ENCODE assay signal across 27 cellular contexts in the genomic region with DNA sequence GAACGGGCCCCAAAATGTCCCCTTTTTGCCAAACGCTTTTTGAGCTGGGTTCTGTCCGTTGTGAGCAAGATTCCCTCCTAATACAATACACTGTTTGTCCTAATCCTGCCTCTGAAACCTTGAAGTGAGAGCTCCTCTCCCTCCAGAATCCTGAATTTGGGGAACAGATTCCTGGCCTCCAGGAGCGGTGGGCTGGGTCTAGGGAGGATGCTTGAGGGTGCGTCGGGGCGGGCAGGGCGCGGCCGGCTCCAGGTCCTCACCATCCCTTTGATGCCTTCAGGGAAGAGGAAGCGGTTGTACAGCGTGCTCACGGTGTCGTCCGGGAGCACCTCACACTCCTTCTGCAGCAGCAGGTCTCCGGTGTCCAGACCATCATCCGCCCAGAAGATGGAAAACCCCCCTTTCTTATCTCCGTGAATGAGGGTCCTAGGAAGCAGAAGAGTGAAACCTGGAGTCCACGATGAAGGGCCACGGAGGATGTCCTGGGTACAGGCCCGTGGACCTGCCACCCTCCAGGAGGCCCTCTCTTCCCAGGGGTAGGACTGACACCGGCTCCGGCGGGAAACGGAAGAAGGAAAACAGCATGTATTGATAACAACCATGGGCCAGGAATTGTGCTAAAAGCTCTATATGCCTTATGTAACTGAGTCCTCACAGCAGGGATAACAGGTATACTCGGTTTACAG. TPM values are rescaled to one million over a fixed set of nuclear protein-coding genes. Genes with fewer than 3 reads are reported as not detected.
"Had no signal": no experiment of that assay in that cellular context is flagged by ENCODE, and none has a peak within 500 bp of the region (broad histone marks: within the 10 kb centered on the region; RNA-seq: fewer than 3 reads in every experiment).

No MANE protein-coding gene starts in this region.

- H3K27me3 Mint-ChIP-seq: activated T-cell treated with anti-CD3 and anti-CD28 coated beads, Interleukin-2, amount 50 U/mL, for 24 hours; stimulated activated naive CD8-positive, alpha-beta T cell treated with anti-CD3 and anti-CD28 coated beads, Interleukin-15, Interleukin-2, amounts not matched to agents 100 ng/mL and 50 ng/mL, for 24 hours had no signal

- H3K4me1 Mint-ChIP-seq: immature natural killer cell; memory B cell; natural killer cell; stimulated activated effector memory CD8-positive, alpha-beta T cell treated with anti-CD3 and anti-CD28 coated beads, Interleukin-12 subunit alpha, Interleukin-12 subunit beta, amount 100 ng/mL, for 72 hours; WTC11 had no signal

- H3K36me3 ChIP-seq: brain microvascular endothelial cell, neural progenitor cell, upper lobe of right lung had no signal

- H3K4me3 Mint-ChIP-seq: activated T-cell treated with anti-CD3 and anti-CD28 coated beads, Interleukin-2, amount 50 U/mL, for 24 hours; effector memory CD8-positive, alpha-beta T cell; immature natural killer cell; memory B cell; natural killer cell; neural progenitor cell; stimulated activated effector memory CD8-positive, alpha-beta T cell treated with anti-CD3 and anti-CD28 coated beads, Interleukin-12 subunit alpha, Interleukin-12 subunit beta, amount 100 ng/mL, for 72 hours; stimulated activated naive CD8-positive, alpha-beta T cell treated with anti-CD3 and anti-CD28 coated beads, Interleukin-15, Interleukin-2, amounts not matched to agents 100 ng/mL and 50 ng/mL, for 24 hours; WTC11 had no signal

- H3K4me2 ChIP-seq: neural progenitor cell had no signal

- H3K36me3 Mint-ChIP-seq: immature natural killer cell; memory B cell; natural killer cell; neural progenitor cell; stimulated activated effector memory CD8-positive, alpha-beta T cell treated with anti-CD3 and anti-CD28 coated beads, Interleukin-12 subunit alpha, Interleukin-12 subunit beta, amount 100 ng/mL, for 72 hours had no signal

- H3K27ac ChIP-seq: brain microvascular endothelial cell, neural progenitor cell, right lobe of liver, upper lobe of right lung had no signal

- H3K27me3 ChIP-seq: brain microvascular endothelial cell, neural progenitor cell, right lobe of liver, upper lobe of right lung had no signal

- H3K9me3 Mint-ChIP-seq: activated T-cell treated with anti-CD3 and anti-CD28 coated beads, Interleukin-2, amount 50 U/mL, for 24 hours; effector memory CD8-positive, alpha-beta T cell; immature natural killer cell; memory B cell; natural killer cell; neural progenitor cell; stimulated activated effector memory CD8-positive, alpha-beta T cell treated with anti-CD3 and anti-CD28 coated beads, Interleukin-12 subunit alpha, Interleukin-12 subunit beta, amount 100 ng/mL, for 72 hours; stimulated activated naive CD8-positive, alpha-beta T cell treated with anti-CD3 and anti-CD28 coated beads, Interleukin-15, Interleukin-2, amounts not matched to agents 100 ng/mL and 50 ng/mL, for 24 hours had no signal

- H3K27ac Mint-ChIP-seq: activated T-cell treated with anti-CD3 and anti-CD28 coated beads, Interleukin-2, amount 50 U/mL, for 24 hours; effector memory CD8-positive, alpha-beta T cell; immature natural killer cell; memory B cell; natural killer cell; neural progenitor cell; progenitor cell of endocrine pancreas; stimulated activated effector memory CD8-positive, alpha-beta T cell treated with anti-CD3 and anti-CD28 coated beads, Interleukin-12 subunit alpha, Interleukin-12 subunit beta, amount 100 ng/mL, for 72 hours; stimulated activated naive CD8-positive, alpha-beta T cell treated with anti-CD3 and anti-CD28 coated beads, Interleukin-15, Interleukin-2, amounts not matched to agents 100 ng/mL and 50 ng/mL, for 24 hours; WTC11 had no signal

- H3K9me3 ChIP-seq: right lobe of liver, upper lobe of right lung had no signal

- H3K9ac ChIP-seq: neural progenitor cell had no signal

- H2AFZ ChIP-seq: neural progenitor cell had no signal

- H3K4me1 ChIP-seq: neural progenitor cell, right lobe of liver, upper lobe of right lung had no signal

- H3K4me3 ChIP-seq: neural progenitor cell, right lobe of liver, upper lobe of right lung had no signal

- DNase-seq: activated CD8-positive, alpha-beta memory T cell treated with anti-CD3 and anti-CD28 coated beads, Interleukin-2, amount 50 U/mL, for 4 hours; activated gamma-delta T cell treated with Interleukin-2 at 50 U/mL for 16 hours; activated T-cell treated with anti-CD3 and anti-CD28 coated beads, Interleukin-2, amount 50 U/mL, for 24 hours; amniotic stem cell; brain microvascular endothelial cell; cortex of kidney; effector memory CD8-positive, alpha-beta T cell; foreskin fibroblast; hippocampal formation; immature natural killer cell; left colon; natural killer cell; stimulated activated CD4-positive, alpha-beta T cell treated with anti-CD3 and anti-CD28 coated beads, Interleukin-12 subunit alpha, Interleukin-12 subunit beta, amount 100 ng/mL, for 4 hours; stimulated activated CD4-positive, alpha-beta T cell treated with anti-CD3 and anti-CD28 coated beads, Interleukin-4, amount 100 ng/mL, for 24 hours; T1000; upper lobe of right lung had no signal

RNA-seq across cellular contexts. Expression of a gene that starts 23.2 kb away (rescaled TPM):
- total RNA-seq: activated CD8-positive, alpha-beta memory T cell treated with anti-CD3 and anti-CD28 coated beads for 36 hours; astrocyte; mononuclear cell; natural killer cell; T-helper 1 cell treated with Interleukin-12 subunit alpha and Interleukin-12 subunit beta and Interleukin-4 antibody, amounts not matched to agents 30 ng/mL and 1 ng/mL, for 36 hours had no signal
- polyA plus RNA-seq: immature natural killer cell had no signal
